Comparison of ENCODE assay signal across 9 cellular contexts in the genomic region with DNA sequence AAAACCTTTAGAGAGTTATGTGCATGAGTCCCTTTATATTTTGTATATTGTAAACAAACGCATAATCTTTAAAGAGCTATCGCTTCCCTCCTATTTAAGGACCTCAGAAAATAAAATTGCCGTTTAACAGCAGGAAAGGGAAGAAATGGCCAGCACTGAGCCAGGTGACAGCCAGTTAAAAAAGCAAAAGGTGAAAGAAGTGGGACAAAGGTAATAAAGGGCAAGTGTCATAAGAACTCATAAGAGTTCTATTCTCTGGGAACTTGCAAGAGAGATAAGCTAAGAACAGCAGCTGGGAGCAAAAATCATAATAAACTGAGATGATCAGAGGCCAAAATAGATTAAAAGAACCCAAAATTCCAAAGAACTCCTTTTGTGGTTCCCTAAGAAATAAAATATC.
"Had no signal": no experiment of that assay in that cellular context is flagged by ENCODE, and none has a peak within 500 bp of the region (broad histone marks: within the 10 kb centered on the region; RNA-seq: fewer than 3 reads in every experiment).

No MANE protein-coding gene starts in this region.

- DNase-seq: H9, HFFc6, IMR-90 had no signal

- H3K4me3 ChIP-seq: GM23338, K562 had no signal

- H3K4me2 ChIP-seq: GM23338 had no signal

- FAIRE-seq: H1, H54, K562 had no signal

- ATAC-seq: GM23338, HCT116, K562 had no signal

- H3K27ac ChIP-seq: HL-60 had no signal

- H2AFZ ChIP-seq: GM23338 had no signal
